1 cellular context compared by ENCODE assay signal in the genomic region with DNA sequence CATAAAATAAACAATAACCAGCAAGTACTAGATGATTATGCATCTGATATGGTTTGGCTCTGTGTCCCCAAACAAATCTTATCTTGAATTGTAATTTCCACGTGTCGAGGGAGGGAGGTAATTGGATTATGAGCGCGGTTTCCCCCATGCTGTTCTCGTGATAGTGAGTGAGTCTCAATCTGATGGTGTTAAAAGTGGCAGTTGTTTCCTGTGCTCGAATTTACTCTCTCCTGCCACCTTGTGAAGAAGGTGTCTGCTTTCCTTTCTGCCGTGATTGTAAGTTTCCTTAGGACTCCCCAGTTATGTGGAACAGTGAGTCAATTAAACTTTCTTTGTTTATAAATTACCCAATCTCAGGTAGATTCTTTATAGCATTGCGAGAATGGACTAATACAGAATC.
TF ChIP-seq lines count a peak whose summit lies in the region.

No MANE protein-coding gene starts in this region.

TF ChIP-seq in H1, 55 proteins besides CTCF, POLR2A, EP300 and RAD21:
- TF ChIP-seq EZH2 (IDR thresholded peaks at IDR 0.05; ENCODE audit: low read depth, low read length, severe bottlenecking), result no peak
- no peak for TF ChIP-seq SUZ12 (IDR thresholded peaks at IDR 0.05; ENCODE audit: low read length)
- no peak for TF ChIP-seq CHD2 (IDR thresholded peaks at IDR 0.05; ENCODE audit: low read length)
